Comparison of ENCODE assay signal across 15 cellular contexts in genomic region chr7:152423991-152424347, GRCh38. TPM values are rescaled to one million over a fixed set of nuclear protein-coding genes. Genes with fewer than 3 reads are reported as not detected.
DNase-seq lines count a peak whose midpoint lies in the region; ATAC-seq lines count a peak whose summit lies in the region.
"Had no signal": no experiment of that assay in that cellular context is flagged by ENCODE, and none has a peak within 500 bp of the region (broad histone marks: within the 10 kb centered on the region; RNA-seq: fewer than 3 reads in every experiment).

No MANE protein-coding gene starts in this region.

- no peaks in the 10 kb centered on the region for H3K27me3 Mint-ChIP-seq in activated naive CD4-positive, alpha-beta T cell treated with anti-CD3 and anti-CD28 coated beads for 36 hours (ENCODE audit: low read depth)
- H3K27me3 Mint-ChIP-seq in stimulated activated naive CD8-positive, alpha-beta T cell treated with anti-CD3 and anti-CD28 coated beads, Interleukin-15, Interleukin-2, amounts not matched to agents 100 ng/mL and 50 ng/mL, for 24 hours: no peaks in the 10 kb centered on the region
- H3K27me3 Mint-ChIP-seq: CD4-positive, alpha-beta memory T cell had no signal

- H3K27ac ChIP-seq in trophoblast cell (ENCODE audit: low read depth, low read length): no peak overlapping the region

- H3K36me3 ChIP-seq in trophoblast cell (ENCODE audit: control insufficient read depth in 1 of 2, insufficient read depth in 2 of 2, low read length in 2 of 2): no peaks in the 10 kb centered on the region

- H4K12ac ChIP-seq in trophoblast cell (ENCODE audit: low read depth, low read length): no peak overlapping the region

- no peak overlapping the region for H2BK120ac ChIP-seq in trophoblast cell (ENCODE audit: insufficient read depth, low read length, poor library complexity)

- no peak overlapping the region for H4K8ac ChIP-seq in trophoblast cell (ENCODE audit: low read depth, low read length)

- H3K23ac ChIP-seq in trophoblast cell (ENCODE audit: low read length): no peak overlapping the region

- H3K9ac ChIP-seq in trophoblast cell (ENCODE audit: low read length): no peak overlapping the region

- no peaks in the 10 kb centered on the region for H3K4me1 ChIP-seq in trophoblast cell (ENCODE audit: control insufficient read depth in 1 of 2, insufficient read depth in 2 of 2, low read length in 2 of 2)

- H2BK5ac ChIP-seq in trophoblast cell (ENCODE audit: low read depth, low read length, poor library complexity): no peak overlapping the region

- no peak for ATAC-seq in stimulated activated naive CD8-positive, alpha-beta T cell treated with anti-CD3 and anti-CD28 coated beads, Interleukin-15, Interleukin-2, amounts not matched to agents 100 U/mL and 50 U/mL, for 24 hours
- ATAC-seq: GM23338, HepG2 had no signal

- no peak overlapping the region for H2AFZ ChIP-seq in trophoblast cell (ENCODE audit: insufficient read depth, low read length, poor library complexity)
- H2AFZ ChIP-seq: GM23338 had no signal

- H3K4me3 ChIP-seq in trophoblast cell (ENCODE audit: low read depth, low read length): no peak overlapping the region
- H3K4me3 ChIP-seq: GM23338 had no signal

- H3K9me3 Mint-ChIP-seq in activated naive CD4-positive, alpha-beta T cell treated with anti-CD3 and anti-CD28 coated beads for 36 hours: peaks cover 17% of the 10 kb centered on the region
- H3K9me3 Mint-ChIP-seq in stimulated activated naive CD8-positive, alpha-beta T cell treated with anti-CD3 and anti-CD28 coated beads, Interleukin-15, Interleukin-2, amounts not matched to agents 100 ng/mL and 50 ng/mL, for 24 hours: peaks cover 15% of the 10 kb centered on the region

- peaks cover 26% of the 10 kb centered on the region for H3K36me3 Mint-ChIP-seq in activated naive CD4-positive, alpha-beta T cell treated with anti-CD3 and anti-CD28 coated beads for 36 hours (ENCODE audit: low read depth)
- H3K36me3 Mint-ChIP-seq in stimulated activated naive CD8-positive, alpha-beta T cell treated with anti-CD3 and anti-CD28 coated beads, Interleukin-15, Interleukin-2, amounts not matched to agents 100 ng/mL and 50 ng/mL, for 24 hours (ENCODE audit: low read depth): peaks cover 38% of the 10 kb centered on the region

- H3K9me3 ChIP-seq in trophoblast cell (ENCODE audit: insufficient read depth, low read depth, low read length): no peaks in the 10 kb centered on the region

- H3K14ac ChIP-seq in trophoblast cell (ENCODE audit: low read length): no peak overlapping the region

- DNase-seq in activated naive CD4-positive, alpha-beta T cell treated with anti-CD3 and anti-CD28 coated beads for 36 hours: no peak
- no peak for DNase-seq in activated naive CD4-positive, alpha-beta T cell treated with Interleukin-2 at 50 U/mL for 16 hours
- no peak for DNase-seq in stimulated activated naive CD8-positive, alpha-beta T cell treated with anti-CD3 and anti-CD28 coated beads, Interleukin-15, Interleukin-2, amounts not matched to agents 100 U/mL and 50 U/mL, for 24 hours
- DNase-seq in trophoblast cell (no peak), T-helper 9 cell (no peak), HUDEP-2 (lab: John Stamatoyannopoulos, UW; ENCODE audit: unreplicated experiment in 76 of 76) (no peak)
- DNase-seq: ACHN; C1 segment of cervical spinal cord; CD4-positive, alpha-beta memory T cell; DND-41; GDM1; H7 had no signal

- H2BK12ac ChIP-seq in trophoblast cell (ENCODE audit: low read length): no peak overlapping the region

- intact Hi-C loops in activated naive CD4-positive, alpha-beta T cell treated with anti-CD3 and anti-CD28 coated beads for 36 hours (cut with micrococcal nuclease): loop anchor here (5.0 kb wide), 1 partner anchor 42 kb away; no protein-coding TSS in a partner anchor

- no peak overlapping the region for H2AK5ac ChIP-seq in trophoblast cell (ENCODE audit: low read length)

- H3K4ac ChIP-seq in trophoblast cell (ENCODE audit: low read depth, low read length): peak overlapping the region; percentile 89

- H3K4me3 Mint-ChIP-seq in activated naive CD4-positive, alpha-beta T cell treated with anti-CD3 and anti-CD28 coated beads for 36 hours: no peak overlapping the region
- no peak overlapping the region for H3K4me3 Mint-ChIP-seq in stimulated activated naive CD8-positive, alpha-beta T cell treated with anti-CD3 and anti-CD28 coated beads, Interleukin-15, Interleukin-2, amounts not matched to agents 100 ng/mL and 50 ng/mL, for 24 hours
- H3K4me3 Mint-ChIP-seq: GM23338 had no signal

- H3K27ac Mint-ChIP-seq in activated naive CD4-positive, alpha-beta T cell treated with anti-CD3 and anti-CD28 coated beads for 36 hours: peak overlapping the region; percentile 72
- H3K27ac Mint-ChIP-seq in stimulated activated naive CD8-positive, alpha-beta T cell treated with anti-CD3 and anti-CD28 coated beads, Interleukin-15, Interleukin-2, amounts not matched to agents 100 ng/mL and 50 ng/mL, for 24 hours: peak overlapping the region; percentile 83

- H4K91ac ChIP-seq in trophoblast cell (ENCODE audit: low read depth, low read length): no peak overlapping the region

- no CpG with 5 or more reads among the region's 3 CpGs for WGBS in trophoblast cell (ENCODE audit: extremely low coverage, insufficient coverage, insufficient read length)

- H3K4me2 ChIP-seq in trophoblast cell (ENCODE audit: low read length): no peak overlapping the region
- H3K4me2 ChIP-seq: GM23338 had no signal

- no peaks in the 10 kb centered on the region for H3K27me3 ChIP-seq in trophoblast cell (ENCODE audit: insufficient read depth, low read length)

- peaks cover 8% of the 10 kb centered on the region for H3K79me2 ChIP-seq in trophoblast cell (ENCODE audit: control insufficient read depth, insufficient read depth, low read length, poor library complexity)

- H3K79me1 ChIP-seq in trophoblast cell (ENCODE audit: low read length): no peaks in the 10 kb centered on the region

- H3K4me1 Mint-ChIP-seq in activated naive CD4-positive, alpha-beta T cell treated with anti-CD3 and anti-CD28 coated beads for 36 hours (ENCODE audit: low read depth): peaks cover 70% of the 10 kb centered on the region
- H3K4me1 Mint-ChIP-seq in stimulated activated naive CD8-positive, alpha-beta T cell treated with anti-CD3 and anti-CD28 coated beads, Interleukin-15, Interleukin-2, amounts not matched to agents 100 ng/mL and 50 ng/mL, for 24 hours (ENCODE audit: low read depth): peaks cover 72% of the 10 kb centered on the region

- no peak overlapping the region for H3K18ac ChIP-seq in trophoblast cell (ENCODE audit: low read length)

- CTCF ChIA-PET in activated naive CD4-positive, alpha-beta T cell treated with anti-CD3 and anti-CD28 coated beads for 36 hours (lab: Charles Lee): interaction anchor here (1.1 kb wide), 1 partner anchor 88 kb away, joined by 4 read pairs; no protein-coding TSS in a partner anchor

RNA-seq across cellular contexts. Expression of gene KMT2C, which starts 11.8 kb away (rescaled TPM):
- 10 to 100 TPM; 33.8 to 36.1 TPM for total RNA-seq in activated naive CD4-positive, alpha-beta T cell treated with anti-CD3 and anti-CD28 coated beads for 36 hours
- 26.4 and 28.2 TPM in 2 replicates for polyA plus RNA-seq in trophoblast cell (2013)
